ENCODE assay signal across 11 cellular contexts in the genomic region with DNA sequence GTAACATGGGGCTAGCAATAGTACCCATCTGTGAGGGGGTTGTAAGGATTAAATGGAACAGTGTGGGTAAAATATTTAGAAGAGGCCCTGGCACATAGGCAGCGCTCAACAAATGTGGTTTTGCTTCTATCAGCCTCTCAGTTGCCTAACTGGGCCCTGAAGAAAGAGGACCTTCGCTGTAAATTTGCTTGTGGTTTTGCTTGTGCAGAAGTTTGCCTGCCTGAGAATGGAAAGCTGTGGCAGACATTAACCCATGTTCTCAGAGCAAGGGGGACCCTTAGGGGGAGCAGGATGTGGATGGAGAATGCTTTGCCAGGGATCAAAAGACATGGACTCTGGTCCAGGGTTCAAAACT.
DNase-seq lines count a peak whose midpoint lies in the region; ATAC-seq, FAIRE-seq and TF ChIP-seq lines count a peak whose summit lies in the region.
"Had no signal": no experiment of that assay in that cellular context is flagged by ENCODE, and none has a peak within 500 bp of the region (broad histone marks: within the 10 kb centered on the region; RNA-seq: fewer than 3 reads in every experiment).

No MANE protein-coding gene starts in this region.

- H3K9me3 Mint-ChIP-seq in T-helper 2 cell treated with Interferon-gamma antibody and Interleukin-4, amounts not matched to agents 5 μg/mL and 100 μg/mL, for 36 hours = no peaks in the 10 kb centered on the region

- TF ChIP-seq POLR2A in GM12891 (IDR thresholded peaks at IDR 0.05; ENCODE audit: low read depth, low read length) = no peak

- no peak overlapping the region for H3K27ac Mint-ChIP-seq in T-helper 2 cell treated with Interferon-gamma antibody and Interleukin-4, amounts not matched to agents 5 μg/mL and 100 μg/mL, for 36 hours

- DNase-seq in GM12891 (ENCODE audit: insufficient read length, low spot score) = no peak
- peak; percentile 30 for DNase-seq in NOMO-1 treated with dmso at 0.1 percent for 144 hours (lab: John Stamatoyannopoulos, UW; ENCODE audit: unreplicated experiment)
- no peak for DNase-seq in NAMALWA (ENCODE audit: low spot score)
- DNase-seq in ACHN = no peak
- DNase-seq in NCI-H510A (lab: John Stamatoyannopoulos, UW) = no peak
- DNase-seq in T-helper 2 cell treated with Interferon-gamma antibody and Interleukin-4, amounts not matched to agents 5 μg/mL and 100 μg/mL, for 36 hours (ENCODE audit: low spot score) = no peak
- DNase-seq: activated gamma-delta T cell treated with Interleukin-2 at 50 U/mL for 16 hours, cortex of kidney, NCI-H1105 had no signal

- FAIRE-seq in GM12891 (lab: Jason Lieb, UNC) = peak; percentile 31

- H3K27me3 Mint-ChIP-seq in T-helper 2 cell treated with Interferon-gamma antibody and Interleukin-4, amounts not matched to agents 5 μg/mL and 100 μg/mL, for 36 hours (ENCODE audit: low read depth) = peaks cover 3% of the 10 kb centered on the region

- no peaks in the 10 kb centered on the region for H3K36me3 Mint-ChIP-seq in T-helper 2 cell treated with Interferon-gamma antibody and Interleukin-4, amounts not matched to agents 5 μg/mL and 100 μg/mL, for 36 hours (ENCODE audit: low read depth)

- in situ Hi-C loops in ACHN (cut with HindIII; ENCODE audit: low pct_ligation_motif_present, low pct_unique_long_range_greater_than_20kb, low sequenced_read_pairs) = no loop called here

- H3K4me1 Mint-ChIP-seq in T-helper 2 cell treated with Interferon-gamma antibody and Interleukin-4, amounts not matched to agents 5 μg/mL and 100 μg/mL, for 36 hours (ENCODE audit: low read depth) = no peaks in the 10 kb centered on the region

- no peak overlapping the region for H3K4me3 Mint-ChIP-seq in T-helper 2 cell treated with Interferon-gamma antibody and Interleukin-4, amounts not matched to agents 5 μg/mL and 100 μg/mL, for 36 hours

- ATAC-seq in GM19438 (IDR thresholded peaks at IDR 0.05; ENCODE audit: low read depth, unreplicated experiment) (peak; percentile 71), HG02885 (IDR thresholded peaks at IDR 0.05; ENCODE audit: poor library complexity, unreplicated experiment) (peak; percentile 83)

TF ChIP-seq in GM12891, 5 proteins besides CTCF, POLR2A, EP300 and RAD21:
- no peak for TF ChIP-seq SPI1 (IDR thresholded peaks at IDR 0.05; ENCODE audit: low read depth, low read length)
- no peak for TF ChIP-seq POLR2AphosphoS5 (IDR thresholded peaks at IDR 0.05; ENCODE audit: low read depth, low read length)
- no peak for TF ChIP-seq PAX5 (IDR thresholded peaks at IDR 0.05; ENCODE audit: insufficient read depth, low read length, severe bottlenecking)
- TF ChIP-seq POU2F2 (IDR thresholded peaks at IDR 0.05; ENCODE audit: low read depth, low read length) = no peak
- no peak for TF ChIP-seq TAF1 (IDR thresholded peaks at IDR 0.05; ENCODE audit: low read depth, low read length)
